Comparison of ENCODE assay signal across 16 cellular contexts in genomic region chr2:218895326-218895725, GRCh38. TPM values are rescaled to one million over a fixed set of nuclear protein-coding genes. Genes with fewer than 3 reads are reported as not detected.
DNase-seq lines count a peak whose midpoint lies in the region; ATAC-seq and TF ChIP-seq lines count a peak whose summit lies in the region.
"Had no signal": no experiment of that assay in that cellular context is flagged by ENCODE, and none has a peak within 500 bp of the region (broad histone marks: within the 10 kb centered on the region; RNA-seq: fewer than 3 reads in every experiment).

No MANE protein-coding gene starts in this region.

- peak overlapping the region; percentile 82 for H3K27ac Mint-ChIP-seq in T-helper 1 cell treated with Interleukin-12 subunit alpha and Interleukin-12 subunit beta and Interleukin-4 antibody, amounts not matched to agents 30 μg/mL and 1 μg/mL, for 36 hours
- H3K27ac Mint-ChIP-seq: dendritic cell treated with granulocyte-macrophage colony-stimulating factor and Interleukin-4, amounts not matched to agents 40 ng/mL and 50 ng/mL, for 4 days had no signal

- no peak overlapping the region for H2AFZ ChIP-seq in Loucy (ENCODE audit: low read length)
- H2AFZ ChIP-seq in osteoblast (ENCODE audit: low read length), result no peak overlapping the region

- DNase-seq in T-helper 1 cell (no peak), osteoblast (ENCODE audit: insufficient read length, low spot score, missing footprints) (peak; percentile 84), SKM-1 treated with dmso at 0.1 percent for 144 hours (lab: John Stamatoyannopoulos, UW; ENCODE audit: unreplicated experiment) (no peak), right cardiac atrium (no peak)
- DNase-seq in effector memory CD4-positive, alpha-beta T cell, result no peak
- DNase-seq: activated naive CD4-positive, alpha-beta T cell treated with Interleukin-2 at 50 U/mL for 16 hours; glutamatergic neuron; NCI-H146; OCI-M1 had no signal

- H3K36me3 ChIP-seq in Loucy (ENCODE audit: insufficient read depth, low read length) (no peaks in the 10 kb centered on the region), osteoblast (ENCODE audit: insufficient read depth, low read length) (no peaks in the 10 kb centered on the region)
- peaks cover 3% of the 10 kb centered on the region for H3K36me3 ChIP-seq in effector memory CD4-positive, alpha-beta T cell (ENCODE audit: control insufficient read depth, insufficient read depth, low read length)
- H3K36me3 ChIP-seq: HAP-1 had no signal

- H3K27me3 Mint-ChIP-seq in T-helper 1 cell treated with Interleukin-12 subunit alpha and Interleukin-12 subunit beta and Interleukin-4 antibody, amounts not matched to agents 30 μg/mL and 1 μg/mL, for 36 hours (ENCODE audit: low read depth), result peaks cover 75% of the 10 kb centered on the region

- H3K4me2 ChIP-seq in Loucy (ENCODE audit: low read depth, low read length, poor library complexity, severe bottlenecking), result peak overlapping the region; percentile 97
- H3K4me2 ChIP-seq in osteoblast (ENCODE audit: insufficient read depth, low read length), result no peak overlapping the region

- no peaks in the 10 kb centered on the region for H3K27me3 ChIP-seq in Loucy (ENCODE audit: insufficient read depth, low read length, poor library complexity, severe bottlenecking)
- H3K27me3 ChIP-seq in effector memory CD4-positive, alpha-beta T cell (replicated peaks; ENCODE audit: control insufficient read depth, insufficient read depth, low read length, poor library complexity, severe bottlenecking), result peaks cover 3% of the 10 kb centered on the region
- peaks cover 73% of the 10 kb centered on the region for H3K27me3 ChIP-seq in osteoblast (ENCODE audit: insufficient read depth, low read length)
- no peaks in the 10 kb centered on the region for H3K27me3 ChIP-seq in right cardiac atrium (ENCODE audit: control insufficient read depth, insufficient read depth)

- no peak for TF ChIP-seq CTCF in Loucy (conservative IDR thresholded peaks at IDR 0.05; ENCODE audit: low read length)
- no peak for TF ChIP-seq CTCF in osteoblast (IDR thresholded peaks at IDR 0.05; ENCODE audit: extremely low read depth, low read depth, low read length)

- H3K9me2 ChIP-seq in Loucy (replicated peaks; ENCODE audit: low read depth, low read length), result no peaks in the 10 kb centered on the region

- H3K9me3 ChIP-seq in Loucy (ENCODE audit: insufficient read depth, low read depth, low read length), result no peaks in the 10 kb centered on the region
- no peaks in the 10 kb centered on the region for H3K9me3 ChIP-seq in effector memory CD4-positive, alpha-beta T cell (ENCODE audit: control insufficient read depth, low read length)
- H3K9me3 ChIP-seq in osteoblast (ENCODE audit: low read depth, low read length), result no peaks in the 10 kb centered on the region
- H3K9me3 ChIP-seq in right cardiac atrium (ENCODE audit: control insufficient read depth, low read length), result no peaks in the 10 kb centered on the region
- H3K9me3 ChIP-seq: HAP-1 had no signal

- H3K4me1 ChIP-seq in Loucy (ENCODE audit: insufficient read depth, low read length, poor library complexity, severe bottlenecking), result peaks cover 55% of the 10 kb centered on the region
- H3K4me1 ChIP-seq in effector memory CD4-positive, alpha-beta T cell (ENCODE audit: control insufficient read depth, insufficient read depth, low read length, poor library complexity, severe bottlenecking), result peaks cover 64% of the 10 kb centered on the region
- H3K4me1 ChIP-seq in osteoblast (ENCODE audit: insufficient read depth, low read length), result peaks cover 6% of the 10 kb centered on the region
- peaks cover 4% of the 10 kb centered on the region for H3K4me1 ChIP-seq in right cardiac atrium (ENCODE audit: control insufficient read depth, insufficient read depth, low read length)

- peak overlapping the region; percentile 94 for H3K9ac ChIP-seq in Loucy (ENCODE audit: low read depth, low read length, poor library complexity, severe bottlenecking)

- H4K20me1 ChIP-seq in Loucy (ENCODE audit: insufficient read depth, low read length, poor library complexity, severe bottlenecking) (no peaks in the 10 kb centered on the region), osteoblast (ENCODE audit: insufficient read depth, low read length) (no peaks in the 10 kb centered on the region)

- WGBS in right cardiac atrium, result 48% methylated on average over 3 of the region's 3 CpGs

- intact Hi-C loops in right cardiac atrium (cut with DNase I), result no loop called here

- peaks cover 47% of the 10 kb centered on the region for H3K4me1 Mint-ChIP-seq in T-helper 1 cell treated with Interleukin-12 subunit alpha and Interleukin-12 subunit beta and Interleukin-4 antibody, amounts not matched to agents 30 μg/mL and 1 μg/mL, for 36 hours (ENCODE audit: low read depth)

- peaks cover 24% of the 10 kb centered on the region; the same call in 1 of the 2 replicates for H3K79me2 ChIP-seq in Loucy (ENCODE audit: insufficient read depth, low read length)
- H3K79me2 ChIP-seq in osteoblast (ENCODE audit: insufficient read depth, low read length), result no peaks in the 10 kb centered on the region

- no peaks in the 10 kb centered on the region for H3F3A ChIP-seq in Loucy (ENCODE audit: low read depth)

- H3K27ac ChIP-seq in effector memory CD4-positive, alpha-beta T cell (ENCODE audit: insufficient read depth, low read length, poor library complexity, severe bottlenecking), result peak overlapping the region; percentile 95
- H3K27ac ChIP-seq in osteoblast (ENCODE audit: low read depth, low read length), result no peak overlapping the region
- no peak overlapping the region for H3K27ac ChIP-seq in right cardiac atrium (ENCODE audit: low read length)

- H3K9me3 Mint-ChIP-seq in T-helper 1 cell treated with Interleukin-12 subunit alpha and Interleukin-12 subunit beta and Interleukin-4 antibody, amounts not matched to agents 30 μg/mL and 1 μg/mL, for 36 hours, result no peaks in the 10 kb centered on the region
- H3K9me3 Mint-ChIP-seq: dendritic cell treated with granulocyte-macrophage colony-stimulating factor and Interleukin-4, amounts not matched to agents 40 ng/mL and 50 ng/mL, for 4 days had no signal

- ATAC-seq in HG03457 (IDR thresholded peaks at IDR 0.05; ENCODE audit: unreplicated experiment) (no peak), right cardiac atrium (no peak)

- peak overlapping the region; percentile 47 for H3K4me3 Mint-ChIP-seq in T-helper 1 cell treated with Interleukin-12 subunit alpha and Interleukin-12 subunit beta and Interleukin-4 antibody, amounts not matched to agents 30 μg/mL and 1 μg/mL, for 36 hours
- H3K4me3 Mint-ChIP-seq: dendritic cell treated with granulocyte-macrophage colony-stimulating factor and Interleukin-4, amounts not matched to agents 40 ng/mL and 50 ng/mL, for 4 days had no signal

- H3K4me3 ChIP-seq in Loucy (ENCODE audit: low read length, poor library complexity, severe bottlenecking), result peak overlapping the region; percentile 84
- no peak overlapping the region for H3K4me3 ChIP-seq in effector memory CD4-positive, alpha-beta T cell (ENCODE audit: insufficient read depth, low read depth, low read length, poor library complexity, severe bottlenecking)
- H3K4me3 ChIP-seq in osteoblast (ENCODE audit: insufficient read depth, low read length), result no peak overlapping the region
- H3K4me3 ChIP-seq in right cardiac atrium (ENCODE audit: low read length), result no peak overlapping the region
- H3K4me3 ChIP-seq: HAP-1 had no signal

- H3K36me3 Mint-ChIP-seq in T-helper 1 cell treated with Interleukin-12 subunit alpha and Interleukin-12 subunit beta and Interleukin-4 antibody, amounts not matched to agents 30 μg/mL and 1 μg/mL, for 36 hours (ENCODE audit: low read depth), result no peaks in the 10 kb centered on the region

RNA-seq across cellular contexts. Expression of gene WNT10A, which starts 14.7 kb away (rescaled TPM):
- total RNA-seq in osteoblast (not detected in 2 replicates), right cardiac atrium (not detected)
- not detected for polyA plus RNA-seq in right cardiac atrium
- polyA plus RNA-seq: AG04450 had no signal

RNA-seq across cellular contexts. Expression of gene WNT6, which starts 35.7 kb away (rescaled TPM):
- total RNA-seq in osteoblast, result not detected in 2 replicates
- 1 to 10 TPM in 3 of 4 donors, under 1 TPM in 1; 0.86 to 2.1 (median 1.2) TPM for total RNA-seq in right cardiac atrium
- 1.7 TPM for polyA plus RNA-seq in right cardiac atrium
- total RNA-seq: mononuclear cell had no signal
- polyA plus RNA-seq: AG04450 had no signal
